Comparison of ENCODE assay signal across 21 cellular contexts in the genomic region with DNA sequence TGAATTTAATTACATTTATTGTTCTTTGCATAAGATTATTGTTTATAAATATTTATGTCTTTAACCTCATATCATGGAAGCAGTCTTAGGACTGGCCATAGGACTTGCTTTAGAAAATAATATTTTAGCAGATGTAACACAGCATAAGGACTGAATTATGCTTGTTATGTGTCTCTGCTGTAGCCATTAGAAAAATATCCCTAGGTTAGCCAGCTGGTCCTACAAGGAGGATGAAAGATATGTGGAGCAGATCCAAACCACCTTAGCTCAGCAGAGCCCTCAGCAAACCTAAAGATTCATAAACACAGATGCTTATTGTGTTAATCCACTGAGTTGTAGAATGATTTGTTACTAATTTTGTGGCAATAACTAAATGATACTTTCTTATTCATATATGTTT.
"Had no signal": no experiment of that assay in that cellular context is flagged by ENCODE, and none has a peak within 500 bp of the region (broad histone marks: within the 10 kb centered on the region; RNA-seq: fewer than 3 reads in every experiment).

No MANE protein-coding gene starts in this region.

- DNase-seq: activated CD4-positive, alpha-beta T cell treated with anti-CD3 and anti-CD28 coated beads for 1 hour; activated CD8-positive, alpha-beta memory T cell treated with anti-CD3 and anti-CD28 coated beads for 24 hours; activated CD8-positive, alpha-beta memory T cell treated with anti-CD3 and anti-CD28 coated beads, Interleukin-2, amount 50 U/mL, for 48 hours; activated effector memory CD4-positive, alpha-beta T cell treated with anti-CD3 and anti-CD28 coated beads, Interleukin-2, amount 50 U/mL, for 16 hours; activated naive CD4-positive, alpha-beta T cell treated with anti-CD3 and anti-CD28 coated beads, Interleukin-2, amount 50 U/mL, for 16 hours; activated T-cell treated with anti-CD3 and anti-CD28 coated beads, Interleukin-2, amount 50 U/mL, for 48 hours; aorta; dermis blood vessel endothelial cell; effector memory CD4-positive, alpha-beta T cell; immature natural killer cell; left ventricle myocardium superior; nephron progenitor cell; nucleus accumbens; retina; stimulated activated CD4-positive, alpha-beta T cell treated with anti-CD3 and anti-CD28 coated beads, Interleukin-12 subunit alpha, Interleukin-12 subunit beta, amount 100 ng/mL, for 4 hours; stimulated activated CD4-positive, alpha-beta T cell treated with anti-CD3 and anti-CD28 coated beads, Interleukin-1b, Interleukin-23, amount 100 ng/mL, for 48 hours; stimulated activated naive CD8-positive, alpha-beta T cell treated with anti-CD3 and anti-CD28 coated beads, Interleukin-15, Interleukin-2, amounts not matched to agents 100 U/mL and 50 U/mL, for 24 hours; substantia nigra; T1000; tibial artery had no signal

- ATAC-seq: gastroesophageal sphincter; left ventricle myocardium superior; stimulated activated naive CD8-positive, alpha-beta T cell treated with anti-CD3 and anti-CD28 coated beads, Interleukin-15, Interleukin-2, amounts not matched to agents 100 U/mL and 50 U/mL, for 24 hours had no signal

- H3K4me3 ChIP-seq: gastroesophageal sphincter, tibial artery had no signal
